1 cellular context compared by ENCODE assay signal in the genomic region with DNA sequence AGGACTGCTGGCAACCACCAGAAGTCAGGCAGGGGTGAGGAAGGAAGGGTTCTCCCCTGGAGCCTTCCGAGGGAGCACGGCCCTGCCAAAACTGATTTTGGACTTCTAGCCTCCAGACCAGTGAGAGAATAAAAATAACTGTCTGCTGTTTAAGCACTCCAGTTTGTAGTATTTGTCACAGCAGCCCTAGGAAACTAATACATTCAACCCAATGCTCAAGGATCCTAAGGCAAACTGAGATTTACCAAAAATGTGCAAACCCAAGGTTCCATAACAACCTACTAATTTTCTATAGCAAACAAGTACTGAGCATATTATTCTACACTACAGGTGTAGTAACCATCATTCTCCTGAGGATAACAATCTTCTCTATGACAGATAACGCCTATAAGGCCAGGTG.
TF ChIP-seq lines count a peak whose summit lies in the region.

No MANE protein-coding gene starts in this region.

TF ChIP-seq in GM12878, 131 proteins besides CTCF, POLR2A, EP300 and RAD21:
- TF ChIP-seq HDAC6 (IDR thresholded peaks at IDR 0.05; ENCODE audit: unreplicated experiment) = no peak
- TF ChIP-seq, protein P1, sequence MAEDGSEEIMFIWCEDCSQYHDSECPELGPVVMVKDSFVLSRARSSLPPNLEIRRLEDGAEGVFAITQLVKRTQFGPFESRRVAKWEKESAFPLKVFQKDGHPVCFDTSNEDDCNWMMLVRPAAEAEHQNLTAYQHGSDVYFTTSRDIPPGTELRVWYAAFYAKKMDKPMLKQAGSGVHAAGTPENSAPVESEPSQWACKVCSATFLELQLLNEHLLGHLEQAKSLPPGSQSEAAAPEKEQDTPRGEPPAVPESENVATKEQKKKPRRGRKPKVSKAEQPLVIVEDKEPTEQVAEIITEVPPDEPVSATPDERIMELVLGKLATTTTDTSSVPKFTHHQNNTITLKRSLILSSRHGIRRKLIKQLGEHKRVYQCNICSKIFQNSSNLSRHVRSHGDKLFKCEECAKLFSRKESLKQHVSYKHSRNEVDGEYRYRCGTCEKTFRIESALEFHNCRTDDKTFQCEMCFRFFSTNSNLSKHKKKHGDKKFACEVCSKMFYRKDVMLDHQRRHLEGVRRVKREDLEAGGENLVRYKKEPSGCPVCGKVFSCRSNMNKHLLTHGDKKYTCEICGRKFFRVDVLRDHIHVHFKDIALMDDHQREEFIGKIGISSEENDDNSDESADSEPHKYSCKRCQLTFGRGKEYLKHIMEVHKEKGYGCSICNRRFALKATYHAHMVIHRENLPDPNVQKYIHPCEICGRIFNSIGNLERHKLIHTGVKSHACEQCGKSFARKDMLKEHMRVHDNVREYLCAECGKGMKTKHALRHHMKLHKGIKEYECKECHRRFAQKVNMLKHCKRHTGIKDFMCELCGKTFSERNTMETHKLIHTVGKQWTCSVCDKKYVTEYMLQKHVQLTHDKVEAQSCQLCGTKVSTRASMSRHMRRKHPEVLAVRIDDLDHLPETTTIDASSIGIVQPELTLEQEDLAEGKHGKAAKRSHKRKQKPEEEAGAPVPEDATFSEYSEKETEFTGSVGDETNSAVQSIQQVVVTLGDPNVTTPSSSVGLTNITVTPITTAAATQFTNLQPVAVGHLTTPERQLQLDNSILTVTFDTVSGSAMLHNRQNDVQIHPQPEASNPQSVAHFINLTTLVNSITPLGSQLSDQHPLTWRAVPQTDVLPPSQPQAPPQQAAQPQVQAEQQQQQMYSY (CRISPR knock-in tag; IDR thresholded peaks at IDR 0.05) = no peak
